Comparison of ENCODE assay signal across 25 cellular contexts in the genomic region with DNA sequence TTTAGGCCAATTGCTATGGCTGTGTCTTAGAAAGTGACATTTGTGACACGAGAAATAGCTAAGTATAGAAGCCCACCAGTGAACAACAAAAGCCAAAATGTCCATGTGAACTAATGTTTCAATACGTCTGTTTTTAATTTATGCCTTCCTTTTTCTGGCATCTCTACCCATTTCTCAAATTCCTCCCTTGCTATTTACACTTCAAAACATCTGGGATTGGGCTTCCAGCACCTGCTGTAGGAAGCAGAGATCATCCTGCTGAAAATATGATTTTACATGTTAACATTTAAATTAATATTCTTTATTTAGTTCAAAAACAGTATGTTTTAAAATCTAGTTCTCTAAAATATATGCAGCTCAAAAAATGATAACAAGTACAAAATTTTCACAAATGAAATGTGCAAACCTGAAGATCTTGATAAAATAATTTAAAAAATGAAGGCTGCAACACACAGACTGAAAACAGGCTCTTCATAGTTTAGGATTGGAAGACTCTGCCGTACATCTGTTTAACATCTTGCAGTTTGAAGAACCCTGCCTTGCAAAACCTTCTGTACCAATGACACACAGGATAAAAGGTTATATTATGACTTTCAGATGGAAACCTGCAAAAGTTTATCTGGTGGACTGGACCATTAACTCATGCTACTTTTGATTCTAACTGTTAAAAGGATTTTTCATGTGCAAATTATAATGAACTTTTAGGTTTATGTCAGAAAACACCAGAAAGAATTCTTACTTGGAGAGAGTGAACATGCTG.
DNase-seq lines count a peak whose midpoint lies in the region; TF ChIP-seq lines count a peak whose summit lies in the region.
"Had no signal": no experiment of that assay in that cellular context is flagged by ENCODE, and none has a peak within 500 bp of the region (broad histone marks: within the 10 kb centered on the region; RNA-seq: fewer than 3 reads in every experiment).

No MANE protein-coding gene starts in this region.

- H3F3A ChIP-seq in GM23248 (ENCODE audit: insufficient read depth) (peaks cover 9% of the 10 kb centered on the region), smooth muscle cell (ENCODE audit: low read depth) (peaks cover 9% of the 10 kb centered on the region)

- H3K36me3 ChIP-seq in GM23248 (ENCODE audit: low read depth) (no peaks in the 10 kb centered on the region), smooth muscle cell (ENCODE audit: low read depth) (no peaks in the 10 kb centered on the region)
- H3K36me3 ChIP-seq: prostate gland, upper lobe of left lung had no signal

- H3K4me2 ChIP-seq in GM23248 (ENCODE audit: unreplicated experiment), result peak overlapping the region; percentile 21
- H3K4me2 ChIP-seq in smooth muscle cell, result peak overlapping the region; percentile 51

- TF ChIP-seq CTCF in fibroblast of the aortic adventitia (IDR thresholded peaks at IDR 0.05; ENCODE audit: insufficient read depth, low read length) (no peak), smooth muscle cell (IDR thresholded peaks at IDR 0.05; ENCODE audit: borderline replicate concordance, insufficient read depth, poor library complexity, severe bottlenecking) (no peak), endothelial cell (IDR thresholded peaks at IDR 0.05; ENCODE audit: unreplicated experiment) (no peak)

- H3K4me1 Mint-ChIP-seq in endothelial cell (ENCODE audit: unreplicated experiment), result no peaks in the 10 kb centered on the region
- H3K4me1 Mint-ChIP-seq: activated B cell treated with CpG ODN at 0.5 μM for 24 hours; central memory CD8-positive, alpha-beta T cell; stimulated activated memory B cell treated with anti-CD40 and anti-IgM and Interleukin-4, amounts not matched to agents 10 μg/mL and 1 μg/mL and 100 μg/mL, for 72 hours had no signal

- H3K9me3 ChIP-seq in GM23248 (ENCODE audit: low read depth), result no peaks in the 10 kb centered on the region
- no peaks in the 10 kb centered on the region for H3K9me3 ChIP-seq in smooth muscle cell (replicated peaks; ENCODE audit: low read depth)
- H3K9me3 ChIP-seq: prostate gland, upper lobe of left lung had no signal

- in situ Hi-C loops in GM23248 (cut with MboI), result no loop called here

- no peak overlapping the region for H2AFZ ChIP-seq in GM23248
- no peak overlapping the region for H2AFZ ChIP-seq in smooth muscle cell (ENCODE audit: low read depth)

- H3K27ac ChIP-seq in GM23248, result no peak overlapping the region
- peak overlapping the region; percentile 47 for H3K27ac ChIP-seq in smooth muscle cell (ENCODE audit: low read depth)
- H3K27ac ChIP-seq: dorsolateral prefrontal cortex, prostate gland, upper lobe of left lung had no signal

- H3K4me3 ChIP-seq in GM23248 (no peak overlapping the region), fibroblast of the aortic adventitia (ENCODE audit: low read depth, low read length) (no peak overlapping the region), smooth muscle cell (no peak overlapping the region)
- H3K4me3 ChIP-seq: dorsolateral prefrontal cortex, prostate gland, upper lobe of left lung had no signal

- no peaks in the 10 kb centered on the region for H4K20me1 ChIP-seq in GM23248 (ENCODE audit: insufficient read depth)
- no peaks in the 10 kb centered on the region for H4K20me1 ChIP-seq in smooth muscle cell (ENCODE audit: low read depth)

- no peaks in the 10 kb centered on the region for H3K36me3 Mint-ChIP-seq in endothelial cell (ENCODE audit: low read depth, unreplicated experiment)
- H3K36me3 Mint-ChIP-seq: activated naive CD8-positive, alpha-beta T cell; stimulated activated memory B cell treated with anti-CD40 and anti-IgM and Interleukin-4, amounts not matched to agents 10 μg/mL and 1 μg/mL and 100 μg/mL, for 72 hours had no signal

- H3K27me3 ChIP-seq in GM23248 (replicated peaks; ENCODE audit: insufficient read depth) (no peaks in the 10 kb centered on the region), smooth muscle cell (ENCODE audit: low read depth) (no peaks in the 10 kb centered on the region)
- H3K27me3 ChIP-seq: dorsolateral prefrontal cortex, upper lobe of left lung had no signal

- DNase-seq in GM23248 (peak; percentile 40), amniotic epithelial cell (ENCODE audit: low read depth) (peak; percentile 42), fibroblast of the aortic adventitia (ENCODE audit: low read depth) (peak; percentile 53), smooth muscle cell (lab: John Stamatoyannopoulos, UW; ENCODE audit: unreplicated experiment) (no peak), NCI-H524 (lab: John Stamatoyannopoulos, UW) (no peak), dermis blood vessel endothelial cell (no peak), endothelial cell (ENCODE audit: low spot score) (no peak)
- DNase-seq: activated B cell treated with CpG ODN at 0.5 μM for 24 hours; activated effector memory CD4-positive, alpha-beta T cell treated with anti-CD3 and anti-CD28 coated beads, Interleukin-2, amount 50 U/mL, for 16 hours; activated T-cell treated with anti-CD3 and anti-CD28 coated beads, Interleukin-2, amount 50 U/mL, for 24 hours; C1 segment of cervical spinal cord; COR-L47; dorsolateral prefrontal cortex; glutamatergic neuron; Karpas-422; mesendoderm; NCI-H1436 treated with DMSO at 0.1 percent for 48 hours; NCI-H446; NCI-H82; upper lobe of left lung had no signal

- no peak overlapping the region for H3K27ac Mint-ChIP-seq in endothelial cell (ENCODE audit: unreplicated experiment)
- H3K27ac Mint-ChIP-seq: activated B cell treated with CpG ODN at 0.5 μM for 24 hours; activated naive CD8-positive, alpha-beta T cell; activated T-cell treated with anti-CD3 and anti-CD28 coated beads, Interleukin-2, amount 50 U/mL, for 24 hours; stimulated activated memory B cell treated with anti-CD40 and anti-IgM and Interleukin-4, amounts not matched to agents 10 μg/mL and 1 μg/mL and 100 μg/mL, for 72 hours; T-helper 1 cell treated with Interleukin-12 subunit alpha and Interleukin-12 subunit beta and Interleukin-4 antibody, amounts not matched to agents 30 μg/mL and 1 μg/mL, for 36 hours had no signal

- H3K79me2 ChIP-seq in GM23248 (ENCODE audit: insufficient read depth) (no peaks in the 10 kb centered on the region), smooth muscle cell (ENCODE audit: low read depth) (no peaks in the 10 kb centered on the region)

- 38 to 40% methylated on average over 3 of the region's 3 CpGs for whole genome bisulfite sequencing in GM23248 (ENCODE audit: low coverage in 1 of 2, low lambda C conversion rate in 2 of 2, missing lambda C conversion rate in 2 of 2), 2 experiments
- 68% methylated on average over 3 of the region's 3 CpGs for WGBS in smooth muscle cell (ENCODE audit: low lambda C conversion rate)

- no peak overlapping the region for H3K4me3 Mint-ChIP-seq in endothelial cell (ENCODE audit: unreplicated experiment)
- H3K4me3 Mint-ChIP-seq: activated B cell treated with CpG ODN at 0.5 μM for 24 hours; activated naive CD8-positive, alpha-beta T cell; activated T-cell treated with anti-CD3 and anti-CD28 coated beads, Interleukin-2, amount 50 U/mL, for 24 hours; central memory CD8-positive, alpha-beta T cell; stimulated activated memory B cell treated with anti-CD40 and anti-IgM and Interleukin-4, amounts not matched to agents 10 μg/mL and 1 μg/mL and 100 μg/mL, for 72 hours; T-helper 1 cell treated with Interleukin-12 subunit alpha and Interleukin-12 subunit beta and Interleukin-4 antibody, amounts not matched to agents 30 μg/mL and 1 μg/mL, for 36 hours had no signal

- H3K9me3 Mint-ChIP-seq in endothelial cell (ENCODE audit: unreplicated experiment), result no peaks in the 10 kb centered on the region
- H3K9me3 Mint-ChIP-seq: activated B cell treated with CpG ODN at 0.5 μM for 24 hours; stimulated activated memory B cell treated with anti-CD40 and anti-IgM and Interleukin-4, amounts not matched to agents 10 μg/mL and 1 μg/mL and 100 μg/mL, for 72 hours; T-helper 1 cell treated with Interleukin-12 subunit alpha and Interleukin-12 subunit beta and Interleukin-4 antibody, amounts not matched to agents 30 μg/mL and 1 μg/mL, for 36 hours had no signal

- H3K9ac ChIP-seq in GM23248 (no peak overlapping the region), smooth muscle cell (ENCODE audit: low read depth) (no peak overlapping the region)

- H3K4me1 ChIP-seq in GM23248 (ENCODE audit: insufficient read depth) (peaks cover 42% of the 10 kb centered on the region), smooth muscle cell (ENCODE audit: low read depth) (no peaks in the 10 kb centered on the region)
- H3K4me1 ChIP-seq: prostate gland, upper lobe of left lung had no signal

- H3K27me3 Mint-ChIP-seq in endothelial cell (ENCODE audit: unreplicated experiment), result no peaks in the 10 kb centered on the region
- H3K27me3 Mint-ChIP-seq: activated B cell treated with CpG ODN at 0.5 μM for 24 hours; activated naive CD8-positive, alpha-beta T cell; activated T-cell treated with anti-CD3 and anti-CD28 coated beads, Interleukin-2, amount 50 U/mL, for 24 hours; central memory CD8-positive, alpha-beta T cell; stimulated activated memory B cell treated with anti-CD40 and anti-IgM and Interleukin-4, amounts not matched to agents 10 μg/mL and 1 μg/mL and 100 μg/mL, for 72 hours had no signal

- no peaks in the 10 kb centered on the region for H3K9me2 ChIP-seq in GM23248 (ENCODE audit: insufficient read depth)

Comparison
In these comparisons a context has a peak if more than half of its experiments do, and no peak if none do; other contexts are left out.
1. DNase-seq: peak in GM23248 (single experiment), amniotic epithelial cell (single experiment) and fibroblast of the aortic adventitia (single experiment); none in smooth muscle cell (single experiment), NCI-H524 (0 of 2), dermis blood vessel endothelial cell (single experiment) and endothelial cell (single experiment).